In the genomic region with DNA sequence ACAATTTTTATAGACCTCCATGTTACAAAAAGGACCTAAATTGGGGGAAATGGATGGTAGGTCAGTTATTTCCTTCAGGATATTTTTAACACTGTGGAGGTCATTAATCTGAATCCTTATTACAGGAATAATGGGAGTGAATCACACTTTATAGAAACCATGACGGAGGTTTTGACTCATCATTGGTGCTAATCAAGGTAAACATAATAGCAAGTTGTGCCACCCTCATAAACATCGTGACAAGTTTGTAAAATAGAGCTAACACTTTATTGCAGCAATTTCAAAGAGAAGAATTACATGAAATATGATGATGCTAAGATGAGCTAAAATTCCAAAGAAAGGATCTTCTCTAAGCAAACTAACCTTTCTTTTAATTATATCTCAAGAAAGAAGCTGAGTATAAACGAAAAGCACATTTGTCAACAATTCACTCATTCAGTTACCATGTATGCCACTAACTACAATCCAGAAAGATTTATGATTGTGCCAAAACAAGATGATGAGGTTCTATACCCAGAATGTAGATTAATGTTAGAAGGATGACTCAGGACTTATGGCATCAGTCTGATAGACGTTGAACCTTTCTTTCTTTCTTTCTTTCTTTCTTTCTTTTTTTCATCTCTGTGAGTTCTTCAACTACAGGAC, we compare ENCODE assay signal across 10 cellular contexts. TPM values are rescaled to one million over a fixed set of nuclear protein-coding genes. Genes with fewer than 3 reads are reported as not detected.
DNase-seq lines count a peak whose midpoint lies in the region; ATAC-seq, FAIRE-seq and TF ChIP-seq lines count a peak whose summit lies in the region.
"Had no signal": no experiment of that assay in that cellular context is flagged by ENCODE, and none has a peak within 500 bp of the region (broad histone marks: within the 10 kb centered on the region; RNA-seq: fewer than 3 reads in every experiment).

No MANE protein-coding gene starts in this region.

- ATAC-seq in activated CD8-positive, alpha-beta memory T cell treated with anti-CD3 and anti-CD28 coated beads, Interleukin-2, amount 10 ng/mL, durations not matched to agents 7 days and 5 days = peak; percentile 16
- no peak for ATAC-seq in HepG2
- ATAC-seq in HG03354 (IDR thresholded peaks at IDR 0.05; ENCODE audit: poor library complexity, severe bottlenecking, unreplicated experiment) = no peak
- no peak for ATAC-seq in HG02981 (IDR thresholded peaks at IDR 0.05; ENCODE audit: unreplicated experiment)

- H3K4me1 ChIP-seq in esophagus squamous epithelium (peaks cover 0 to 61% (median 41%) of the 10 kb centered on the region in 3 donors), smooth muscle cell (ENCODE audit: low read depth) (peaks cover 4% of the 10 kb centered on the region), HepG2 (ENCODE audit: insufficient read depth, low read length) (peaks cover 24% of the 10 kb centered on the region)

- peaks cover 7% of the 10 kb centered on the region for H3K36me3 Mint-ChIP-seq in activated CD8-positive, alpha-beta memory T cell treated with anti-CD3 and anti-CD28 coated beads, Interleukin-2, amount 10 ng/mL, durations not matched to agents 7 days and 5 days
- H3K36me3 Mint-ChIP-seq in activated CD4-positive, alpha-beta memory T cell treated with anti-CD3 and anti-CD28 coated beads for 36 hours = peaks cover 10% of the 10 kb centered on the region

- H3K4me3 ChIP-seq in esophagus squamous epithelium (no peak overlapping the region), smooth muscle cell (no peak overlapping the region), HepG2 (replicated peaks in 1 of 3; ENCODE audit: insufficient read depth in 1 of 3, low read depth in 2 of 3, low read length in 3 of 3) (no peak overlapping the region)
- H3K4me3 ChIP-seq: colonic mucosa, neural progenitor cell had no signal

- H3K27ac Mint-ChIP-seq in activated CD8-positive, alpha-beta memory T cell treated with anti-CD3 and anti-CD28 coated beads, Interleukin-2, amount 10 ng/mL, durations not matched to agents 7 days and 5 days = peak overlapping the region; percentile 86
- peak overlapping the region; percentile 97 for H3K27ac Mint-ChIP-seq in activated CD4-positive, alpha-beta memory T cell treated with anti-CD3 and anti-CD28 coated beads for 36 hours
- H3K27ac Mint-ChIP-seq: neural progenitor cell had no signal

- peaks cover 42% of the 10 kb centered on the region for H4K20me1 ChIP-seq in smooth muscle cell (ENCODE audit: low read depth)
- no peaks in the 10 kb centered on the region for H4K20me1 ChIP-seq in HepG2 (ENCODE audit: insufficient read depth, low read length)

- in situ Hi-C loops in HepG2 (cut with HindIII; ENCODE audit: extremely low pct_ligation_motif_present, low pct_unique_long_range_greater_than_20kb) = no loop called here

- no peak for TF ChIP-seq CTCF in esophagus squamous epithelium (IDR thresholded peaks at IDR 0.05)
- no peak for TF ChIP-seq CTCF in smooth muscle cell (IDR thresholded peaks at IDR 0.05; ENCODE audit: borderline replicate concordance, insufficient read depth, poor library complexity, severe bottlenecking)
- TF ChIP-seq CTCF in HepG2 (CRISPR knock-in tag; IDR thresholded peaks at IDR 0.05) = no peak

- H3K9ac ChIP-seq in smooth muscle cell (ENCODE audit: low read depth) (no peak overlapping the region), HepG2 (ENCODE audit: insufficient read depth, low read depth, low read length) (no peak overlapping the region)
- H3K9ac ChIP-seq: neural progenitor cell had no signal

- H3K9me3 ChIP-seq in esophagus squamous epithelium = no peaks in the 10 kb centered on the region
- H3K9me3 ChIP-seq in smooth muscle cell (replicated peaks; ENCODE audit: low read depth) = no peaks in the 10 kb centered on the region
- H3K9me3 ChIP-seq in HepG2 (ENCODE audit: low read length) = no peaks in the 10 kb centered on the region
- H3K9me3 ChIP-seq: colonic mucosa had no signal

- H2AFZ ChIP-seq in smooth muscle cell (ENCODE audit: low read depth) = no peak overlapping the region
- H2AFZ ChIP-seq in HepG2 (ENCODE audit: low read length) = no peak overlapping the region
- H2AFZ ChIP-seq: neural progenitor cell had no signal

- TF ChIP-seq EP300 in HepG2 (IDR thresholded peaks at IDR 0.05; ENCODE audit: low read depth in 2 of 2, low read length in 2 of 2) (no peak), HepG2 (CRISPR knock-in tag; IDR thresholded peaks at IDR 0.05; ENCODE audit: borderline replicate concordance) (no peak)

- 12 to 14% methylated on average over 4 of the region's 4 CpGs for WGBS in esophagus squamous epithelium, 2 donors
- WGBS in smooth muscle cell (ENCODE audit: low lambda C conversion rate) = 66% methylated on average over 4 of the region's 4 CpGs
- WGBS in HepG2 (ENCODE audit: low lambda C conversion rate) = 81% methylated on average over 4 of the region's 4 CpGs

- no peak for TF ChIP-seq POLR2A in esophagus squamous epithelium (IDR thresholded peaks at IDR 0.05)
- TF ChIP-seq POLR2A in HepG2 (IDR thresholded peaks at IDR 0.05; ENCODE audit: insufficient read depth in 1 of 2, low read depth in 2 of 2, low read length in 2 of 2) = no peak

- H3K27ac ChIP-seq in esophagus squamous epithelium (peak overlapping the region in 3 of 4 donors; percentile 7 to 38 (median 13)), smooth muscle cell (ENCODE audit: low read depth) (peak overlapping the region; percentile 44), HepG2 (ENCODE audit: extremely low read length, insufficient read depth, low read length) (no peak overlapping the region)
- H3K27ac ChIP-seq: colonic mucosa, neural progenitor cell had no signal

- TF ChIP-seq RAD21 in HepG2 (CRISPR knock-in tag; IDR thresholded peaks at IDR 0.05) = no peak

- no peaks in the 10 kb centered on the region for H3K9me3 Mint-ChIP-seq in activated CD8-positive, alpha-beta memory T cell treated with anti-CD3 and anti-CD28 coated beads, Interleukin-2, amount 10 ng/mL, durations not matched to agents 7 days and 5 days (ENCODE audit: low read depth)
- H3K9me3 Mint-ChIP-seq in activated CD4-positive, alpha-beta memory T cell treated with anti-CD3 and anti-CD28 coated beads for 36 hours = no peaks in the 10 kb centered on the region
- H3K9me3 Mint-ChIP-seq: neural progenitor cell had no signal

- no peaks in the 10 kb centered on the region for H3K27me3 ChIP-seq in esophagus squamous epithelium
- no peaks in the 10 kb centered on the region for H3K27me3 ChIP-seq in smooth muscle cell (ENCODE audit: low read depth)
- no peaks in the 10 kb centered on the region for H3K27me3 ChIP-seq in HepG2 (ENCODE audit: control insufficient read depth in 1 of 2, insufficient read depth in 2 of 2, low read length in 2 of 2)
- H3K27me3 ChIP-seq: colonic mucosa, neural progenitor cell had no signal

- no peaks in the 10 kb centered on the region for H3F3A ChIP-seq in smooth muscle cell (ENCODE audit: low read depth)

- H3K4me3 Mint-ChIP-seq in activated CD8-positive, alpha-beta memory T cell treated with anti-CD3 and anti-CD28 coated beads, Interleukin-2, amount 10 ng/mL, durations not matched to agents 7 days and 5 days = peak overlapping the region; percentile 1
- H3K4me3 Mint-ChIP-seq in activated CD4-positive, alpha-beta memory T cell treated with anti-CD3 and anti-CD28 coated beads for 36 hours = peak overlapping the region; percentile 40
- H3K4me3 Mint-ChIP-seq: neural progenitor cell had no signal

- POLR2A ChIA-PET in activated CD4-positive, alpha-beta memory T cell treated with anti-CD3 and anti-CD28 coated beads for 36 hours (lab: Charles Lee) = interaction anchor here (1.1 to 10.0 kb wide), 3 partner anchors 11 to 88 kb away, joined by 3 to 271 read pairs (median 5); partner anchors contain the start of gene STAT5B
- POLR2A ChIA-PET in HepG2 (lab: Yijun Ruan, JAX) = no interaction called here

- CTCF ChIA-PET in activated CD8-positive, alpha-beta memory T cell treated with anti-CD3 and anti-CD28 coated beads, Interleukin-2, amount 10 ng/mL, durations not matched to agents 7 days and 5 days (lab: Charles Lee) = interaction anchor here (1.8 to 6.2 kb wide), 2 partner anchors 9 to 30 kb away, joined by 4 to 51 read pairs; no protein-coding TSS in a partner anchor
- CTCF ChIA-PET in activated CD4-positive, alpha-beta memory T cell treated with anti-CD3 and anti-CD28 coated beads for 36 hours (lab: Charles Lee) = interaction anchor here (0.7 to 2.7 kb wide), 3 partner anchors 18 to 36 kb away, joined by 3 to 8 read pairs (median 3); no protein-coding TSS in a partner anchor
- CTCF ChIA-PET in HepG2 (lab: Yijun Ruan, JAX; ENCODE audit: low intra/inter-chr PET ratio, low total read pairs) = no interaction called here

- H3K4me2 ChIP-seq in smooth muscle cell = no peak overlapping the region
- no peak overlapping the region for H3K4me2 ChIP-seq in HepG2 (ENCODE audit: low read depth, low read length)
- H3K4me2 ChIP-seq: neural progenitor cell had no signal

- BruUV-seq in HepG2 (replicated peaks; lab: Mats Ljungman, UMichigan) = no TSS peak

- H3K79me2 ChIP-seq in smooth muscle cell (ENCODE audit: low read depth) (peaks cover 69% of the 10 kb centered on the region), HepG2 (ENCODE audit: insufficient read depth, low read length) (peaks cover 8% of the 10 kb centered on the region)

- DNase-seq in activated CD8-positive, alpha-beta memory T cell treated with anti-CD3 and anti-CD28 coated beads, Interleukin-2, amount 10 ng/mL, durations not matched to agents 7 days and 5 days = no peak
- no peak for DNase-seq in activated CD8-positive, alpha-beta memory T cell treated with anti-CD3 and anti-CD28 coated beads, Interleukin-2, amount 50 U/mL, for 48 hours
- no peak for DNase-seq in activated CD4-positive, alpha-beta memory T cell treated with anti-CD3 and anti-CD28 coated beads for 36 hours
- DNase-seq in esophagus squamous epithelium (lab: John Stamatoyannopoulos, UW) (no peak), smooth muscle cell (lab: John Stamatoyannopoulos, UW; ENCODE audit: unreplicated experiment) (no peak), HepG2 (ENCODE audit: low spot score) (no peak)
- DNase-seq: colonic mucosa had no signal

- H3K36me3 ChIP-seq in esophagus squamous epithelium = no peaks in the 10 kb centered on the region
- H3K36me3 ChIP-seq in smooth muscle cell (ENCODE audit: low read depth) = no peaks in the 10 kb centered on the region
- H3K36me3 ChIP-seq in HepG2 (replicated peaks in 1 of 2; ENCODE audit: control insufficient read depth in 1 of 2, insufficient read depth in 2 of 2, low read length in 2 of 2) = no peaks in the 10 kb centered on the region
- H3K36me3 ChIP-seq: colonic mucosa, neural progenitor cell had no signal

- FAIRE-seq in HepG2 (lab: Jason Lieb, UNC) = no peak

- intact Hi-C loops in activated CD4-positive, alpha-beta memory T cell treated with anti-CD3 and anti-CD28 coated beads for 36 hours (cut with micrococcal nuclease) = loop anchor here (2.0 to 5.0 kb wide), 2 partner anchors 30 to 85 kb away; no protein-coding TSS in a partner anchor
- intact Hi-C loops in esophagus squamous epithelium (cut with DNase I) (no loop called here), HepG2 (cut with micrococcal nuclease; ENCODE audit: unreplicated experiment) (no loop called here)

- peaks cover 58% of the 10 kb centered on the region for H3K4me1 Mint-ChIP-seq in activated CD8-positive, alpha-beta memory T cell treated with anti-CD3 and anti-CD28 coated beads, Interleukin-2, amount 10 ng/mL, durations not matched to agents 7 days and 5 days
- peaks cover 69% of the 10 kb centered on the region for H3K4me1 Mint-ChIP-seq in activated CD4-positive, alpha-beta memory T cell treated with anti-CD3 and anti-CD28 coated beads for 36 hours (ENCODE audit: low read depth)

- H3K27me3 Mint-ChIP-seq in activated CD8-positive, alpha-beta memory T cell treated with anti-CD3 and anti-CD28 coated beads, Interleukin-2, amount 10 ng/mL, durations not matched to agents 7 days and 5 days = no peaks in the 10 kb centered on the region
- no peaks in the 10 kb centered on the region for H3K27me3 Mint-ChIP-seq in activated CD4-positive, alpha-beta memory T cell treated with anti-CD3 and anti-CD28 coated beads for 36 hours

RNA-seq across cellular contexts. Expression of gene STAT5B, which starts 23.5 kb away (rescaled TPM):
- 100 to 1,000 TPM; 112 to 116 TPM for total RNA-seq in activated CD8-positive, alpha-beta memory T cell treated with anti-CD3 and anti-CD28 coated beads, Interleukin-2, amount 10 ng/mL, durations not matched to agents 7 days and 5 days
- total RNA-seq in activated CD4-positive, alpha-beta memory T cell treated with anti-CD3 and anti-CD28 coated beads for 36 hours = 100 to 1,000 TPM; 192 to 195 TPM
- 10 to 100 TPM; 17.9 to 57.6 (median 19.5) TPM for total RNA-seq in esophagus squamous epithelium
- 10.7 and 29.3 TPM in 2 replicates for total RNA-seq in smooth muscle cell
- 12.4 and 15.0 TPM in 2 replicates for polyA plus RNA-seq in smooth muscle cell
- 17.2 and 21.0 TPM in 2 replicates for total RNA-seq in HepG2 (2016; rRNA removed; fragmentation: Illumina TruSeq; extraction: Trizol)
- total RNA-seq in HepG2 (2016; cell fraction: cytosol; rRNA removed; fragmentation: Illumina TruSeq; extraction: Trizol; ENCODE audit: low read depth) = 8.8 and 10.4 TPM in 2 replicates
- total RNA-seq in HepG2 (2016; cell fraction: insoluble cytoplasmic fraction; rRNA removed; fragmentation: Illumina TruSeq; extraction: Trizol) = 14.8 and 23.5 TPM in 2 replicates
- total RNA-seq in HepG2 (2016; cell fraction: membrane; rRNA removed; fragmentation: Illumina TruSeq; extraction: Trizol) = 13.7 and 14.6 TPM in 2 replicates
- 21.1 and 22.8 TPM in 2 replicates for total RNA-seq in HepG2 (2016; cell fraction: nucleus; rRNA removed; fragmentation: Illumina TruSeq; extraction: Trizol)
- 42.8 and 44.8 TPM in 2 replicates for polyA plus RNA-seq in HepG2 (2011; rRNA removed)
- polyA plus RNA-seq in HepG2 (2011; cell fraction: cytosol; rRNA removed) = 18.5 and 22.6 TPM in 2 replicates
- 110 and 115 TPM in 2 replicates for polyA plus RNA-seq in HepG2 (2011; cell fraction: nucleus; rRNA removed)
- 27.0 and 34.0 TPM in 2 replicates for polyA plus RNA-seq in HepG2 (2012)
- polyA plus RNA-seq in HepG2 (2016; cell fraction: cytosol; fragmentation: Illumina TruSeq; extraction: Trizol; ENCODE audit: low read depth) = 3.0 and 3.2 TPM in 2 replicates
- 13.9 and 18.4 TPM in 2 replicates for polyA plus RNA-seq in HepG2 (2016; cell fraction: insoluble cytoplasmic fraction; fragmentation: Illumina TruSeq; extraction: Trizol; ENCODE audit: low read depth)
- 8.2 and 9.4 TPM in 2 replicates for polyA plus RNA-seq in HepG2 (2016; cell fraction: membrane; fragmentation: Illumina TruSeq; extraction: Trizol; ENCODE audit: low read depth)
- polyA plus RNA-seq in HepG2 (2016; cell fraction: nucleus; fragmentation: Illumina TruSeq; extraction: Trizol; ENCODE audit: insufficient read depth, low read depth) = 73.9 and 77.3 TPM in 2 replicates
- polyA minus RNA-seq in HepG2 (2011; rRNA and poly(A)+ RNA removed; ENCODE audit: low replicate concordance) = 35.0 and 59.1 TPM in 2 replicates
- 14.9 and 16.6 TPM in 2 replicates for polyA minus RNA-seq in HepG2 (2011; cell fraction: cytosol; rRNA and poly(A)+ RNA removed)
- polyA minus RNA-seq in HepG2 (2011; cell fraction: nucleus; rRNA and poly(A)+ RNA removed) = 36.8 and 37.1 TPM in 2 replicates

RNA-seq across cellular contexts. Expression of gene STAT5A, which starts 35.6 kb away (rescaled TPM):
- 100 to 1,000 TPM; 118 to 127 TPM for total RNA-seq in activated CD8-positive, alpha-beta memory T cell treated with anti-CD3 and anti-CD28 coated beads, Interleukin-2, amount 10 ng/mL, durations not matched to agents 7 days and 5 days
- total RNA-seq in activated CD4-positive, alpha-beta memory T cell treated with anti-CD3 and anti-CD28 coated beads for 36 hours = 100 to 1,000 TPM; 211 to 215 TPM
- total RNA-seq in esophagus squamous epithelium (10 to 100 TPM in 3 of 4 donors, 1 to 10 TPM in 1; 7.3 to 34.3 (median 14.0) TPM), smooth muscle cell (1.7 and 2.6 TPM in 2 replicates), HepG2 (2016; rRNA removed; fragmentation: Illumina TruSeq; extraction: Trizol) (4.1 and 4.5 TPM in 2 replicates)
- polyA plus RNA-seq in smooth muscle cell (3.2 and 6.3 TPM in 2 replicates), HepG2 (2011; rRNA removed) (1.2 and 1.4 TPM in 2 replicates)
- 1.5 and 1.6 TPM in 2 replicates for total RNA-seq in HepG2 (2016; cell fraction: cytosol; rRNA removed; fragmentation: Illumina TruSeq; extraction: Trizol; ENCODE audit: low read depth)
- 2.4 and 3.2 TPM in 2 replicates for total RNA-seq in HepG2 (2016; cell fraction: insoluble cytoplasmic fraction; rRNA removed; fragmentation: Illumina TruSeq; extraction: Trizol)
- total RNA-seq in HepG2 (2016; cell fraction: membrane; rRNA removed; fragmentation: Illumina TruSeq; extraction: Trizol) = 3.5 and 3.6 TPM in 2 replicates
- 3.1 and 4.2 TPM in 2 replicates for total RNA-seq in HepG2 (2016; cell fraction: nucleus; rRNA removed; fragmentation: Illumina TruSeq; extraction: Trizol)
- 1.3 and 1.4 TPM in 2 replicates for polyA plus RNA-seq in HepG2 (2011; cell fraction: cytosol; rRNA removed)
- polyA plus RNA-seq in HepG2 (2011; cell fraction: nucleus; rRNA removed) = 3.3 and 3.4 TPM in 2 replicates
- polyA plus RNA-seq in HepG2 (2012) = 3.9 and 7.9 TPM in 2 replicates
- 1.2 and 1.4 TPM in 2 replicates for polyA plus RNA-seq in HepG2 (2016; cell fraction: cytosol; fragmentation: Illumina TruSeq; extraction: Trizol; ENCODE audit: low read depth)
- polyA plus RNA-seq in HepG2 (2016; cell fraction: insoluble cytoplasmic fraction; fragmentation: Illumina TruSeq; extraction: Trizol; ENCODE audit: low read depth) = 2.4 and 3.3 TPM in 2 replicates
- 2.4 and 2.5 TPM in 2 replicates for polyA plus RNA-seq in HepG2 (2016; cell fraction: membrane; fragmentation: Illumina TruSeq; extraction: Trizol; ENCODE audit: low read depth)
- polyA plus RNA-seq in HepG2 (2016; cell fraction: nucleus; fragmentation: Illumina TruSeq; extraction: Trizol; ENCODE audit: insufficient read depth, low read depth) = 3.2 and 4.2 TPM in 2 replicates
- polyA minus RNA-seq in HepG2 (2011; rRNA and poly(A)+ RNA removed; ENCODE audit: low replicate concordance) = 6.3 and 24.5 TPM in 2 replicates
- polyA minus RNA-seq in HepG2 (2011; cell fraction: cytosol; rRNA and poly(A)+ RNA removed) = 1.7 TPM in 2 replicates
- 1.7 and 3.0 TPM in 2 replicates for polyA minus RNA-seq in HepG2 (2011; cell fraction: nucleus; rRNA and poly(A)+ RNA removed)

RNA-seq across cellular contexts. Expression of gene GHDC, which starts 58.4 kb away (rescaled TPM):
- total RNA-seq in activated CD8-positive, alpha-beta memory T cell treated with anti-CD3 and anti-CD28 coated beads, Interleukin-2, amount 10 ng/mL, durations not matched to agents 7 days and 5 days = 10 to 100 TPM; 17.0 to 18.0 TPM
- total RNA-seq in activated CD4-positive, alpha-beta memory T cell treated with anti-CD3 and anti-CD28 coated beads for 36 hours = 10 to 100 TPM; 13.1 to 13.5 TPM
- total RNA-seq in esophagus squamous epithelium = 10 to 100 TPM in 2 of 4 donors, 1 to 10 TPM in 2; 5.5 to 22.0 (median 13.1) TPM
- 0.76 and 11.5 TPM in 2 replicates for total RNA-seq in smooth muscle cell
- polyA plus RNA-seq in smooth muscle cell = 4.8 and 6.0 TPM in 2 replicates
- total RNA-seq in HepG2 (2016; rRNA removed; fragmentation: Illumina TruSeq; extraction: Trizol) = 8.8 and 22.5 TPM in 2 replicates
- total RNA-seq in HepG2 (2016; cell fraction: cytosol; rRNA removed; fragmentation: Illumina TruSeq; extraction: Trizol; ENCODE audit: low read depth) = 3.1 and 3.3 TPM in 2 replicates
- total RNA-seq in HepG2 (2016; cell fraction: insoluble cytoplasmic fraction; rRNA removed; fragmentation: Illumina TruSeq; extraction: Trizol) = 8.0 and 22.0 TPM in 2 replicates
- 5.2 and 6.2 TPM in 2 replicates for total RNA-seq in HepG2 (2016; cell fraction: membrane; rRNA removed; fragmentation: Illumina TruSeq; extraction: Trizol)
- total RNA-seq in HepG2 (2016; cell fraction: nucleus; rRNA removed; fragmentation: Illumina TruSeq; extraction: Trizol) = 22.7 and 27.8 TPM in 2 replicates
- 15.4 and 25.6 TPM in 2 replicates for polyA plus RNA-seq in HepG2 (2011; rRNA removed)
- 11.2 and 18.0 TPM in 2 replicates for polyA plus RNA-seq in HepG2 (2011; cell fraction: cytosol; rRNA removed)
- polyA plus RNA-seq in HepG2 (2011; cell fraction: nucleus; rRNA removed) = 107 and 115 TPM in 2 replicates
- polyA plus RNA-seq in HepG2 (2012) = 15.2 and 19.1 TPM in 2 replicates
- polyA plus RNA-seq in HepG2 (2016; cell fraction: cytosol; fragmentation: Illumina TruSeq; extraction: Trizol; ENCODE audit: low read depth) = 2.2 and 2.5 TPM in 2 replicates
- 6.0 and 8.7 TPM in 2 replicates for polyA plus RNA-seq in HepG2 (2016; cell fraction: insoluble cytoplasmic fraction; fragmentation: Illumina TruSeq; extraction: Trizol; ENCODE audit: low read depth)
- polyA plus RNA-seq in HepG2 (2016; cell fraction: membrane; fragmentation: Illumina TruSeq; extraction: Trizol; ENCODE audit: low read depth) = 3.6 and 4.1 TPM in 2 replicates
- polyA plus RNA-seq in HepG2 (2016; cell fraction: nucleus; fragmentation: Illumina TruSeq; extraction: Trizol; ENCODE audit: insufficient read depth, low read depth) = 45.8 and 46.8 TPM in 2 replicates
- polyA minus RNA-seq in HepG2 (2011; rRNA and poly(A)+ RNA removed; ENCODE audit: low replicate concordance) = 14.5 and 31.4 TPM in 2 replicates
- polyA minus RNA-seq in HepG2 (2011; cell fraction: cytosol; rRNA and poly(A)+ RNA removed) = 12.0 and 19.4 TPM in 2 replicates
- polyA minus RNA-seq in HepG2 (2011; cell fraction: nucleus; rRNA and poly(A)+ RNA removed) = 12.1 and 14.4 TPM in 2 replicates
